ENCODE assay signal across 1 cellular context in genomic region chr4:15653864-15654391, GRCh38.
TF ChIP-seq lines count a peak whose summit lies in the region.

No MANE protein-coding gene starts in this region.

TF ChIP-seq in GM12878, 131 proteins besides CTCF, POLR2A, EP300 and RAD21 (continued from another document):
- 0 out of 2 replicates have a peak, but pooled peaks have one; percentile 21 for TF ChIP-seq NFIC (IDR thresholded peaks at IDR 0.05; ENCODE audit: low read depth, low read length)
- 0 out of 2 replicates have a peak, but pooled peaks have one; percentile 29 for TF ChIP-seq CREB1 (IDR thresholded peaks at IDR 0.05; ENCODE audit: low read depth)
- TF ChIP-seq TCF3 (IDR thresholded peaks at IDR 0.05; ENCODE audit: borderline replicate concordance, insufficient read depth, low read depth, low read length), result no peak
- no peak for TF ChIP-seq PAX8 (IDR thresholded peaks at IDR 0.05)
TF ChIP-seq in GM12878: peak in this region for 2.
